In the genomic region with DNA sequence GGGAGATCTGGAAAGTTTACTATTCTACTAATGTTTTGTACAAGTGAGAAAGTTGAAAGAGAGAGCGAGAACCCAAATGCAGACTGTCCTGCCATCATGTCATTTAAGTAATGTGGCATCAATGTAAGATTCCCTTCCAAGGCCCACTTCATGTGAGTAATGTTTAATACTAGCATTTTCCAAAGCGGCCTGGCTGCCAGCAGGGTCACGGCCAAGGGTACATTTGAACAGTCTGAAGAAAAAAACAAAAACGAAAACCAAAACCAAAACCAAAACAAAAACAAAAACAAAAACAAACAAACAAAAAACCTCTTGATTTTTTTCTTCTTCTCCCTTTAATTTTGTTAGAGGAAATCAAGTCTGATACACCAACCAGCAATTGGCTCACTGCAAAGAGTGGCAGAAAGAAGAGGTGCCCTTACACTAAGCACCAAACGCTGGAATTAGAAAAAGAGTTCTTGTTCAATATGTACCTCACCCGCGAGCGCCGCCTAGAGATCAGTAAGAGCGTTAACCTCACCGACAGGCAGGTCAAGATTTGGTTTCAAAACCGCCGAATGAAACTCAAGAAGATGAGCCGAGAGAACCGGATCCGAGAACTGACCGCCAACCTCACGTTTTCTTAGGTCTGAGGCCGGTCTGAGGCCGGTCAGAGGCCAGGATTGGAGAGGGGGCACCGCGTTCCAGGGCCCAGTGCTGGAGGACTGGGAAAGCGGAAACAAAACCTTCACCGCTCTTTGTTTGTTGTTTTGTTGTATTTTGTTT, we compare ENCODE assay signal across 9 cellular contexts. TPM values are rescaled to one million over a fixed set of nuclear protein-coding genes. Genes with fewer than 3 reads are reported as not detected.
A peak's percentile ranks its signal among the peaks of the same experiment; 100 is the strongest.
DNase-seq lines count a peak whose midpoint lies in the region; ATAC-seq, FAIRE-seq and TF ChIP-seq lines count a peak whose summit lies in the region.
"Had no signal": no experiment of that assay in that cellular context is flagged by ENCODE, and none has a peak within 500 bp of the region (broad histone marks: within the 10 kb centered on the region; RNA-seq: fewer than 3 reads in every experiment).

No MANE protein-coding gene starts in this region.

- H3K4me3 Mint-ChIP-seq in CD4-positive, CD25-positive, alpha-beta regulatory T cell, result peak overlapping the region in 3 of 4 donors; percentile 41 to 82 (median 49)
- peak overlapping the region in 3 of 5 donors; percentile 39 to 75 (median 63) for H3K4me3 Mint-ChIP-seq in immature natural killer cell

- H3K27me3 ChIP-seq in CD4-positive, CD25-positive, alpha-beta regulatory T cell (ENCODE audit: control insufficient read depth, insufficient read depth, low read length), result peaks cover 62% of the 10 kb centered on the region
- peaks cover 100% of the 10 kb centered on the region for H3K27me3 ChIP-seq in H7 (ENCODE audit: control insufficient read depth, insufficient read depth, low read length)
- H3K27me3 ChIP-seq in sigmoid colon, result peaks cover 0 to 70% (median 4%) of the 10 kb centered on the region in 3 donors

- intact Hi-C loops in sigmoid colon (cut with DNase I), result no loop called here

- peaks cover 11% of the 10 kb centered on the region for H3K4me1 ChIP-seq in CD4-positive, CD25-positive, alpha-beta regulatory T cell (ENCODE audit: control insufficient read depth, insufficient read depth, low read length, poor library complexity, severe bottlenecking)
- peaks cover 0 to 17% (median 10%) of the 10 kb centered on the region in 4 donors for H3K4me1 ChIP-seq in sigmoid colon

- no peak for TF ChIP-seq EP300 in sigmoid colon (IDR thresholded peaks at IDR 0.05)

- no peak overlapping the region for H3K27ac ChIP-seq in CD4-positive, CD25-positive, alpha-beta regulatory T cell (ENCODE audit: insufficient read depth, low read length, poor library complexity, severe bottlenecking)
- no peak overlapping the region for H3K27ac ChIP-seq in sigmoid colon
- H3K27ac ChIP-seq: ascending aorta had no signal

- DNase-seq in CD4-positive, CD25-positive, alpha-beta regulatory T cell, result peak in 1 of 3 donors; percentile 51
- DNase-seq in H7 (peak; percentile 87), SHP77 treated with DMSO at 0.1 percent for 48 hours (lab: John Stamatoyannopoulos, UW) (peak; percentile 39), immature natural killer cell (no peak), frontal cortex (ENCODE audit: low spot score in 2 of 2) (no peak), sigmoid colon (no peak), KBM-7 (no peak)
- no peak for DNase-seq in stimulated activated CD4-positive, alpha-beta T cell treated with anti-CD3 and anti-CD28 coated beads, Interleukin-2, amount 100 ng/mL, for 48 hours

- in situ Hi-C loops in KBM-7 (cut with MboI; ENCODE audit: low pct_unique_long_range_greater_than_20kb, low sequenced_read_pairs), result no loop called here

- no peak for ATAC-seq in CD4-positive, CD25-positive, alpha-beta regulatory T cell (ENCODE audit: low read depth in 2 of 2)

- WGBS in sigmoid colon, 2 donors, result 21 to 27% methylated on average over 24 of the region's 24 CpGs

- H3K27ac Mint-ChIP-seq in CD4-positive, CD25-positive, alpha-beta regulatory T cell, result peak overlapping the region in 1 of 3 donors; percentile 84
- no peak overlapping the region for H3K27ac Mint-ChIP-seq in immature natural killer cell

- H3K9me3 Mint-ChIP-seq in CD4-positive, CD25-positive, alpha-beta regulatory T cell, result peaks cover 0 to 16% (median 3%) of the 10 kb centered on the region in 7 donors
- peaks cover 0 to 38% (median 4%) of the 10 kb centered on the region in 6 donors for H3K9me3 Mint-ChIP-seq in immature natural killer cell

- H3K4me1 Mint-ChIP-seq in CD4-positive, CD25-positive, alpha-beta regulatory T cell, result peaks cover 6 to 9% (median 7%) of the 10 kb centered on the region in 4 donors
- peaks cover 9 to 10% of the 10 kb centered on the region in 2 donors for H3K4me1 Mint-ChIP-seq in immature natural killer cell

- peaks cover 3% of the 10 kb centered on the region for H3K36me3 Mint-ChIP-seq in CD4-positive, CD25-positive, alpha-beta regulatory T cell
- peaks cover 0 to 9% (median 6%) of the 10 kb centered on the region in 3 donors for H3K36me3 Mint-ChIP-seq in immature natural killer cell

- H3K27me3 Mint-ChIP-seq in CD4-positive, CD25-positive, alpha-beta regulatory T cell, result peaks cover 75% of the 10 kb centered on the region
- peaks cover 49 to 69% (median 59%) of the 10 kb centered on the region in 3 donors for H3K27me3 Mint-ChIP-seq in immature natural killer cell (ENCODE audit: low read depth in 3 of 3)

- no peak for TF ChIP-seq POLR2A in sigmoid colon (IDR thresholded peaks at IDR 0.05)

- no peak for TF ChIP-seq CTCF in sigmoid colon (IDR thresholded peaks at IDR 0.05)

- no peak for FAIRE-seq in frontal cortex (lab: Jason Lieb, UNC)

- peaks cover 7 to 16% of the 10 kb centered on the region in 2 experiments for H3K9me3 ChIP-seq in CD4-positive, CD25-positive, alpha-beta regulatory T cell (ENCODE audit: control insufficient read depth in 2 of 2, low read length in 2 of 2)
- H3K9me3 ChIP-seq in sigmoid colon, result no peaks in the 10 kb centered on the region
- H3K9me3 ChIP-seq: ascending aorta had no signal

- H3K4me3 ChIP-seq in CD4-positive, CD25-positive, alpha-beta regulatory T cell (ENCODE audit: low read depth, low read length), result no peak overlapping the region
- no peak overlapping the region for H3K4me3 ChIP-seq in H7 (ENCODE audit: insufficient read depth, low read depth, low read length)
- H3K4me3 ChIP-seq in sigmoid colon, result no peak overlapping the region
- H3K4me3 ChIP-seq: ascending aorta had no signal

- no peaks in the 10 kb centered on the region for H3K36me3 ChIP-seq in CD4-positive, CD25-positive, alpha-beta regulatory T cell (ENCODE audit: control insufficient read depth, insufficient read depth, low read length)
- no peaks in the 10 kb centered on the region for H3K36me3 ChIP-seq in H7 (replicated peaks; ENCODE audit: control insufficient read depth, insufficient read depth, low read length)
- H3K36me3 ChIP-seq in sigmoid colon, result peaks cover 0 to 12% (median 0%) of the 10 kb centered on the region in 4 donors
- H3K36me3 ChIP-seq: ascending aorta had no signal

RNA-seq across cellular contexts. Expression of a gene that starts 2.2 kb away (rescaled TPM):
- not detected for total RNA-seq in CD4-positive, CD25-positive, alpha-beta regulatory T cell
- polyA plus RNA-seq in CD4-positive, CD25-positive, alpha-beta regulatory T cell, result not detected
- 0.03 TPM in 1 of 2 replicates, not detected in the other for total RNA-seq in H7 (2014; rRNA removed; shearing (Covaris generic))
- polyA plus RNA-seq in immature natural killer cell (not detected), sigmoid colon (1 to 10 TPM in 2 of 3 donors, under 1 TPM in 1; 0.23 to 2.4 (median 1.5) TPM)
- total RNA-seq in frontal cortex (not detected), sigmoid colon (10 to 100 TPM; 10.7 to 46.0 (median 17.9) TPM)
- total RNA-seq: ascending aorta had no signal

RNA-seq across cellular contexts. Expression of a gene that starts 3.7 kb away (rescaled TPM):
- total RNA-seq in CD4-positive, CD25-positive, alpha-beta regulatory T cell, result not detected
- polyA plus RNA-seq in CD4-positive, CD25-positive, alpha-beta regulatory T cell, result not detected
- total RNA-seq in H7 (2014; rRNA removed; shearing (Covaris generic)), result 0.10 TPM in 1 of 2 replicates, not detected in the other
- not detected for polyA plus RNA-seq in immature natural killer cell
- total RNA-seq in frontal cortex, result not detected
- total RNA-seq in sigmoid colon, result 10 to 100 TPM; 10.6 to 27.1 (median 12.9) TPM
- 1 to 10 TPM in 2 of 3 donors, under 1 TPM in 1; 0.46 to 3.6 (median 1.8) TPM for polyA plus RNA-seq in sigmoid colon
- total RNA-seq: ascending aorta had no signal

RNA-seq across cellular contexts. Expression of a gene that starts 10.7 kb away (rescaled TPM):
- not detected for total RNA-seq in CD4-positive, CD25-positive, alpha-beta regulatory T cell
- polyA plus RNA-seq in CD4-positive, CD25-positive, alpha-beta regulatory T cell, result not detected
- not detected in 2 replicates for total RNA-seq in H7 (2014; rRNA removed; shearing (Covaris generic))
- not detected for polyA plus RNA-seq in immature natural killer cell
- not detected for total RNA-seq in frontal cortex
- total RNA-seq in sigmoid colon, result 10 to 100 TPM; 10.2 to 19.7 (median 16.5) TPM
- polyA plus RNA-seq in sigmoid colon, result 10 to 100 TPM in 1 of 3 donors, 1 to 10 TPM in 2; 2.5 to 10.8 (median 3.4) TPM

RNA-seq across cellular contexts. Expression of a gene that starts 11.7 kb away (rescaled TPM):
- not detected for total RNA-seq in CD4-positive, CD25-positive, alpha-beta regulatory T cell
- polyA plus RNA-seq in CD4-positive, CD25-positive, alpha-beta regulatory T cell, result not detected
- total RNA-seq in H7 (2014; rRNA removed; shearing (Covaris generic)), result 0.22 TPM in 1 of 2 replicates, not detected in the other
- not detected for polyA plus RNA-seq in immature natural killer cell
- total RNA-seq in frontal cortex, result not detected
- 10 to 100 TPM; 18.3 to 39.3 (median 24.9) TPM for total RNA-seq in sigmoid colon
- polyA plus RNA-seq in sigmoid colon, result 1 to 10 TPM in 2 of 3 donors, under 1 TPM in 1; 0.69 to 3.6 (median 2.1) TPM
- total RNA-seq: ascending aorta had no signal

RNA-seq across cellular contexts. Expression of a gene that starts 19.2 kb away (rescaled TPM):
- total RNA-seq in CD4-positive, CD25-positive, alpha-beta regulatory T cell, result not detected
- not detected for polyA plus RNA-seq in CD4-positive, CD25-positive, alpha-beta regulatory T cell
- total RNA-seq in H7 (2014; rRNA removed; shearing (Covaris generic)), result not detected in 2 replicates
- not detected for polyA plus RNA-seq in immature natural killer cell
- total RNA-seq in frontal cortex, result not detected
- 1 to 10 TPM in 3 of 4 donors, not detected in 1; 1.3 to 1.8 (median 1.7) TPM for total RNA-seq in sigmoid colon
- polyA plus RNA-seq in sigmoid colon, result under 1 TPM in 1 of 3 donors, not detected in 2; 0.15 TPM
- total RNA-seq: ascending aorta had no signal

Comparison
In these comparisons a context has a peak if more than half of its experiments do, and no peak if none do; other contexts are left out.
1. DNase-seq: peak in H7 (single experiment) and SHP77 treated with DMSO at 0.1 percent for 48 hours (single experiment); none in immature natural killer cell (0 of 3), frontal cortex (0 of 2), sigmoid colon (single experiment), stimulated activated CD4-positive, alpha-beta T cell treated with anti-CD3 and anti-CD28 coated beads, Interleukin-2, amount 100 ng/mL, for 48 hours (0 of 2) and KBM-7 (single experiment).
2. RNA of a gene that starts 2.2 kb away (total RNA-seq): 10.7 to 46.0 TPM in sigmoid colon; 0.03 TPM in H7, not detected in CD4-positive, CD25-positive, alpha-beta regulatory T cell (single experiment) and not detected in frontal cortex (single experiment); every median in the first group is over 10 times any median in the second.
3. RNA of a gene that starts 3.7 kb away (total RNA-seq): 10.6 to 27.1 TPM in sigmoid colon; 0.10 TPM in H7, not detected in CD4-positive, CD25-positive, alpha-beta regulatory T cell (single experiment) and not detected in frontal cortex (single experiment); every median in the first group is over 10 times any median in the second.
4. RNA of a gene that starts 10.7 kb away (total RNA-seq): 10.2 to 19.7 TPM in sigmoid colon; not detected in CD4-positive, CD25-positive, alpha-beta regulatory T cell (single experiment), not detected in H7 and not detected in frontal cortex (single experiment); every median in the first group is over 10 times any median in the second.